ENCODE assay signal across 13 cellular contexts in the genomic region with DNA sequence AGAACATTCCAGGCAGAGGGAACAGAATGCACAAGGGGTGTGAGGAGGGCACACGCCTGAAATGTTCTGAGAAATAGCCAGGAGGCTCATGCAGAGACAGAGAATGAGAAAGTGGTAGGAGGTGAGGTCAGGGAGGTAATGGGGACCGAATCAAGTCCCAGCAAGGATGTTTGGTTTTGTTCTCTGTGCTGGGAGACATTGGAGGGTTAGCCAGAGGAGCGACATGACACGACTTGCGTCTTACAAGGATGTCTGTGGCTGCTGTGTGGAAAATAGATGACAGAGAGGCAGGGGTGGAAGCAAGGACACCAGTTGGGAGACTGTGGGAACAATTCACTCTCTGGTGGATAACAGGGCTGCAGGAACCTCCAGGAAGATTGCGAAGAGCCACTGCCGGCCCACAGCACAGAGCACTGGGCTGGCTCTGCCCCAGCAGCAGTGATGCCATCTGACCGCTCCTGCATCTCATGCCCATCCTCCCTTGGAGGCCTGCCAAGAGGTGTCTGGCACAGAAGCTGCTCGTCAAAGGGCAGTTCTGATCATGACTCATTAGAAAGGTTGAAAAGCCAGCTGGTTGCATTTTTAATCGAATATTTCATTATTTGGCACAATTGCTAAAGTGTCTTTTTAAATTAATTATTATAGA. TPM values are rescaled to one million over a fixed set of nuclear protein-coding genes. Genes with fewer than 3 reads are reported as not detected.
DNase-seq lines count a peak whose midpoint lies in the region; ATAC-seq, FAIRE-seq and TF ChIP-seq lines count a peak whose summit lies in the region.
"Had no signal": no experiment of that assay in that cellular context is flagged by ENCODE, and none has a peak within 500 bp of the region (broad histone marks: within the 10 kb centered on the region; RNA-seq: fewer than 3 reads in every experiment).

No MANE protein-coding gene starts in this region.

- intact Hi-C loops in lower lobe of right lung (cut with DNase I) = loop anchor here (10.0 kb wide), 1 partner anchor 145 kb away; no protein-coding TSS in a partner anchor

- no peaks in the 10 kb centered on the region for H3K27me3 ChIP-seq in bronchial epithelial cell (ENCODE audit: control insufficient read depth, insufficient read depth, low read length)
- no peaks in the 10 kb centered on the region for H3K27me3 ChIP-seq in SJCRH30
- H3K27me3 ChIP-seq in lower lobe of right lung (ENCODE audit: low read depth) = peaks cover 21% of the 10 kb centered on the region

- ATAC-seq in lower lobe of right lung = no peak
- ATAC-seq: stimulated activated naive B cell treated with anti-CD40 and anti-IgM and Interleukin-4, amounts not matched to agents 10 μg/mL and 1 μg/mL and 100 μg/mL, for 72 hours had no signal

- H3K9me3 ChIP-seq in SJCRH30 (replicated peaks) (no peaks in the 10 kb centered on the region), lower lobe of right lung (no peaks in the 10 kb centered on the region)

- H3K36me3 ChIP-seq in bronchial epithelial cell (ENCODE audit: control insufficient read depth, insufficient read depth, low read length) = no peaks in the 10 kb centered on the region
- no peaks in the 10 kb centered on the region for H3K36me3 ChIP-seq in SJCRH30
- H3K36me3 ChIP-seq in lower lobe of right lung = no peaks in the 10 kb centered on the region

- H3K4me3 ChIP-seq in bronchial epithelial cell (ENCODE audit: low read depth, low read length) (no peak overlapping the region), SJCRH30 (no peak overlapping the region), lower lobe of right lung (no peak overlapping the region)
- H3K4me3 ChIP-seq: dorsolateral prefrontal cortex had no signal

- no peak overlapping the region for H3K27ac ChIP-seq in SJCRH30
- no peak overlapping the region for H3K27ac ChIP-seq in lower lobe of right lung
- H3K27ac ChIP-seq: dorsolateral prefrontal cortex had no signal

- FAIRE-seq in bronchial epithelial cell (lab: Jason Lieb, UNC) = peak; percentile 52

- TF ChIP-seq CTCF in bronchial epithelial cell (IDR thresholded peaks at IDR 0.05; ENCODE audit: insufficient read depth, low read length, severe bottlenecking) (no peak), lower lobe of right lung (IDR thresholded peaks at IDR 0.05) (no peak)

- DNase-seq in H4 (ENCODE audit: low spot score) = peak; percentile 48
- DNase-seq in NCI-H510A (lab: John Stamatoyannopoulos, UW) = peak; percentile 77
- peak; percentile 73 for DNase-seq in bronchial epithelial cell (ENCODE audit: low read depth)
- peak; percentile 16 for DNase-seq in occipital lobe (lab: John Stamatoyannopoulos, UW)
- no peak for DNase-seq in germinal center (ENCODE audit: low spot score)
- no peak for DNase-seq in SJCRH30
- DNase-seq in central memory CD4-positive, alpha-beta T cell = no peak
- DNase-seq in lower lobe of right lung = no peak
- DNase-seq: DMS79 treated with DMSO at 0.1 percent for 48 hours; hippocampal formation; KBM-7; stimulated activated naive B cell treated with anti-CD40 and anti-IgM and Interleukin-4, amounts not matched to agents 10 μg/mL and 1 μg/mL and 100 μg/mL, for 72 hours had no signal

- H3K4me1 ChIP-seq in SJCRH30 (no peaks in the 10 kb centered on the region), lower lobe of right lung (no peaks in the 10 kb centered on the region)

RNA-seq across cellular contexts. Expression of gene CD83, which starts 57.7 kb away (rescaled TPM):
- total RNA-seq in H4 (2014; rRNA removed; shearing (Covaris generic)) = 3.8 and 5.3 TPM in 2 replicates
- 0.53 and 1.0 TPM in 2 replicates for total RNA-seq in bronchial epithelial cell
- total RNA-seq in occipital lobe = 22.0 TPM
- total RNA-seq in SJCRH30 (2014; rRNA removed; shearing (Covaris generic)) = 13.2 and 15.0 TPM in 2 replicates
- 25.0 TPM for total RNA-seq in lower lobe of right lung

Comparison
In these comparisons a context has a peak if more than half of its experiments do, and no peak if none do; other contexts are left out.
1. DNase-seq: peak in H4 (single experiment), NCI-H510A (single experiment), bronchial epithelial cell (single experiment) and occipital lobe (single experiment); none in germinal center (single experiment), SJCRH30 (0 of 2), central memory CD4-positive, alpha-beta T cell (single experiment) and lower lobe of right lung (single experiment).